30 cellular contexts compared by ENCODE assay signal in the genomic region with DNA sequence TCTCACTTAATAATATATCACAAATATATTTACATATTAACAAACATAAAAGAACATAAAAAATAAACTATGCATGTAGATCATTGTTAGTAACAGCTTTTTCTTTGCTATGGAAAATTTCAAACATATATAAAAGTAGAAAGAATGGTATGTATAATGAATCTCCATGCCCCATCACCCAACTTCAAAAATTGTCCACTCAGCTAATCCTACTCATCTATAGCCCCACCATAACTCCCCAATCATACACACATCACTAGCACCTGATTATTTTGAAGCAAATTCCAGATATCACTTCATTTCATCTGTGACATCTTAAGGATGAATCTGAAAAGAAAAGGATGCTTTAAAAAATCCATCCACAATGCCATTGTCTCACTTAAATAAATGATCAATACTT. TPM values are rescaled to one million over a fixed set of nuclear protein-coding genes. Genes with fewer than 3 reads are reported as not detected.
"Had no signal": no experiment of that assay in that cellular context is flagged by ENCODE, and none has a peak within 500 bp of the region (broad histone marks: within the 10 kb centered on the region; RNA-seq: fewer than 3 reads in every experiment).

No MANE protein-coding gene starts in this region.

- H3K4me1 ChIP-seq: neural progenitor cell, parathyroid adenoma, psoas muscle, spleen, suprapubic skin, testis, tibial artery, transverse colon, upper lobe of right lung, uterus had no signal

- H3K79me2 ChIP-seq: parathyroid adenoma had no signal

- H3K27ac ChIP-seq: neural progenitor cell, ovary, parathyroid adenoma, psoas muscle, skin epidermis, spleen, suprapubic skin, testis, tibial artery, transverse colon, upper lobe of right lung, uterus had no signal

- H3K9me3 ChIP-seq: ovary, psoas muscle, suprapubic skin, testis, transverse colon, upper lobe of right lung, uterus had no signal

- H3K4me2 ChIP-seq: neural progenitor cell, smooth muscle cell had no signal

- H3K9ac ChIP-seq: neural progenitor cell, parathyroid adenoma had no signal

- H2AFZ ChIP-seq: neural progenitor cell, parathyroid adenoma had no signal

- ATAC-seq: natural killer cell; psoas muscle; right cardiac atrium; sciatic nerve; stimulated activated memory B cell treated with anti-CD40 and anti-IgM and Interleukin-4, amounts not matched to agents 10 μg/mL and 1 μg/mL and 100 μg/mL, for 72 hours; stimulated activated naive CD8-positive, alpha-beta T cell treated with anti-CD3 and anti-CD28 coated beads, Interleukin-15, amount 100 ng/mL, for 72 hours; stimulated activated naive CD8-positive, alpha-beta T cell treated with anti-CD3 and anti-CD28 coated beads, Interleukin-15, Interleukin-2, amounts not matched to agents 100 U/mL and 50 U/mL, for 24 hours; upper lobe of right lung had no signal

- H3K27me3 ChIP-seq: neural progenitor cell, ovary, spleen, suprapubic skin, testis, tibial artery, transverse colon, upper lobe of right lung, uterus had no signal

- H3K4me3 ChIP-seq: neural progenitor cell, ovary, psoas muscle, skin epidermis, smooth muscle cell, spleen, suprapubic skin, testis, tibial artery, transverse colon, upper lobe of right lung, uterus had no signal

- DNase-seq: natural killer cell; occipital lobe; ovary; posterior cingulate gyrus; psoas muscle; right cardiac atrium; spleen; stimulated activated CD4-positive, alpha-beta T cell treated with anti-CD3 and anti-CD28 coated beads, Interleukin-12 subunit alpha, Interleukin-12 subunit beta, amount 100 ng/mL, for 4 hours; stimulated activated CD4-positive, alpha-beta T cell treated with anti-CD3 and anti-CD28 coated beads, Interleukin-1b, Interleukin-23, amount 100 ng/mL, for 48 hours; stimulated activated CD4-positive, alpha-beta T cell treated with anti-CD3 and anti-CD28 coated beads, Interleukin-4, amount 100 ng/mL, for 1 hour; stimulated activated CD4-positive, alpha-beta T cell treated with anti-CD3 and anti-CD28 coated beads, Interleukin-4, amount 100 ng/mL, for 4 hours; stimulated activated CD8-positive, alpha-beta memory T cell treated with anti-CD3 and anti-CD28 coated beads, Interleukin-4, amount 100 ng/mL, for 48 hours; stimulated activated naive CD4-positive, alpha-beta T cell; stimulated activated naive CD8-positive, alpha-beta T cell treated with anti-CD3 and anti-CD28 coated beads, Interleukin-15, amount 100 ng/mL, for 72 hours; stimulated activated naive CD8-positive, alpha-beta T cell treated with anti-CD3 and anti-CD28 coated beads, Interleukin-15, Interleukin-2, amounts not matched to agents 100 U/mL and 50 U/mL, for 24 hours; substantia nigra; testis; tibial artery; transverse colon; upper lobe of right lung; uterus had no signal

- H3K36me3 ChIP-seq: neural progenitor cell, ovary, spleen, suprapubic skin, tibial artery, transverse colon, upper lobe of right lung, uterus had no signal

RNA-seq across cellular contexts. Expression of a gene that starts 46.8 kb away (rescaled TPM):
- total RNA-seq: natural killer cell, osteoblast, renal cortical epithelial cell, upper lobe of right lung had no signal
